Comparison of ENCODE assay signal across 10 cellular contexts in genomic region chr12:3432176-3432742, GRCh38. TPM values are rescaled to one million over a fixed set of nuclear protein-coding genes. Genes with fewer than 3 reads are reported as not detected.
DNase-seq lines count a peak whose midpoint lies in the region; ATAC-seq and TF ChIP-seq lines count a peak whose summit lies in the region.
"Had no signal": no experiment of that assay in that cellular context is flagged by ENCODE, and none has a peak within 500 bp of the region (broad histone marks: within the 10 kb centered on the region; RNA-seq: fewer than 3 reads in every experiment).

No MANE protein-coding gene starts in this region.

- intact Hi-C loops in colonic mucosa (cut with DNase I) (no loop called here), natural killer cell (cut with micrococcal nuclease) (no loop called here)

- DNase-seq in ELF-1 (ENCODE audit: low read depth, low spot score) (peak; percentile 66), M059J (ENCODE audit: low read depth) (peak; percentile 24), colonic mucosa (peak; percentile 40), natural killer cell (no peak), NCI-H446 (lab: John Stamatoyannopoulos, UW) (no peak), DMS79 (lab: John Stamatoyannopoulos, UW) (no peak)
- DNase-seq: activated gamma-delta T cell, T-helper 17 cell had no signal

- no peaks in the 10 kb centered on the region for H3K36me3 ChIP-seq in colonic mucosa

- peak overlapping the region; percentile 25 for H3K4me3 Mint-ChIP-seq in natural killer cell
- H3K4me3 Mint-ChIP-seq: T-helper 17 cell had no signal

- no peaks in the 10 kb centered on the region for H3K9me3 ChIP-seq in colonic mucosa

- no peaks in the 10 kb centered on the region for H3K27me3 ChIP-seq in colonic mucosa

- H3K36me3 Mint-ChIP-seq in natural killer cell: no peaks in the 10 kb centered on the region

- H3K27ac ChIP-seq in colonic mucosa: peak overlapping the region; percentile 49

- ATAC-seq in natural killer cell (no peak), HG02970 (IDR thresholded peaks at IDR 0.05; ENCODE audit: low FRiP score, unreplicated experiment) (no peak)
- ATAC-seq: T-helper 17 cell had no signal

- no peak overlapping the region for H3K9ac ChIP-seq in colonic mucosa (ENCODE audit: low read depth in 2 of 2, low read length in 2 of 2)

- peaks cover 0 to 2% of the 10 kb centered on the region in 2 donors for H3K9me3 Mint-ChIP-seq in natural killer cell

- peak overlapping the region in 1 of 2 donors; percentile 34 for H3K27ac Mint-ChIP-seq in natural killer cell
- H3K27ac Mint-ChIP-seq: progenitor cell of endocrine pancreas, T-helper 17 cell had no signal

- peaks cover 3% of the 10 kb centered on the region for H3K4me1 ChIP-seq in colonic mucosa

- no peak for TF ChIP-seq CTCF in colonic mucosa (IDR thresholded peaks at IDR 0.05)
- no peak for TF ChIP-seq CTCF in natural killer cell (IDR thresholded peaks at IDR 0.05)

- no peak overlapping the region for H3K4me3 ChIP-seq in colonic mucosa

- peaks cover 11 to 16% of the 10 kb centered on the region in 2 donors for H3K4me1 Mint-ChIP-seq in natural killer cell
- H3K4me1 Mint-ChIP-seq: T-helper 17 cell had no signal

- peaks cover 5 to 18% of the 10 kb centered on the region in 2 donors for H3K27me3 Mint-ChIP-seq in natural killer cell (ENCODE audit: low read depth in 2 of 2)

RNA-seq across cellular contexts. Expression of gene PRMT8, which starts 58.7 kb away (rescaled TPM):
- total RNA-seq in M059J (2014; rRNA removed; shearing (Covaris generic)): not detected in 2 replicates
- total RNA-seq in colonic mucosa (not detected), natural killer cell (not detected)
- total RNA-seq: T-helper 17 cell had no signal

Comparison
In these comparisons a context has a peak if more than half of its experiments do, and no peak if none do; other contexts are left out.
1. DNase-seq: peak in ELF-1 (single experiment), M059J (single experiment) and colonic mucosa (single experiment); none in natural killer cell (single experiment), NCI-H446 (0 of 2) and DMS79 (single experiment).